8 cellular contexts compared by ENCODE assay signal in the genomic region with DNA sequence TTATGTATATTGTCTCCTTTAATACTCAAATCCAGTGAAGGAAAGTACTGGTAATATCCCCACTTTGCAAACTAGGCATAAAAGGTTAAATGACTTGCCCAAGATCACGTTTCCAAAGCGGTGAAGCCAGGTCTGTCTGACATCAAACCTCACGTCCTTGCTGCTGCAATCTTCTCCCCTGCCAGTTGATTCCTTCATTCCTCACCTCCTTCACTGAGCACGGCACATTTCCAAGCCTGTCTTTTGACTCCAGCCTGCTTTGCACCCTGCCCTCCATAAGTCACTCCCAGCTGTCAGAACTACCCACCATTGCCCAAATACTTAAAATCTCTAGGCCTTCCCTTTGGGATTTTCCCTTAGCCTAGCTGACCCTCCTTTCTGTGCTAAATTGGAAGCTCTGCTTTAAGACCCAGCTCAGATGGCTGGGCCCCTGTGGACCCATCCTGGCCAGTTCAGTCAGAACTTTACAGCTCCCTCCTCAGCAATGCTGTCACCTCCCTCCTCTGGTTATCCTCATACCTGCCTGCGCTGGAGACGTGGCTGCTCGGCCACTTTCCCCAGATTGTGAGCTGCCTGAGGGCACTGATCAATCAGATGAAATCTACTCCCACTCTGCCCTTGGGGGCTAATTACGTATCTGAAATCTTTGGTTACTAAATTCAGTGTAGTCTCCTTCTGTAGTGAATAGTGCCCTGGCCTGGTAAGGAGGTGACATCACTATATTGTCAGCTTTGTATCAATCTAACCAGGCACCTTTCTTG.
"Had no signal": no experiment of that assay in that cellular context is flagged by ENCODE, and none has a peak within 500 bp of the region (broad histone marks: within the 10 kb centered on the region; RNA-seq: fewer than 3 reads in every experiment).

No MANE protein-coding gene starts in this region.

- ATAC-seq: left lobe of liver; mucosa of descending colon; naive thymus-derived CD4-positive, alpha-beta T cell had no signal

- H3K4me3 Mint-ChIP-seq: activated CD4-positive, alpha-beta T cell treated with anti-CD3 and anti-CD28 coated beads, Interleukin-2, amount 10 ng/mL, durations not matched to agents 7 days and 5 days; activated T-helper 1 cell treated with anti-CD3 and anti-CD28 coated beads, Interleukin-12 subunit alpha, Interleukin-12 subunit beta, Interleukin-2, Interleukin-4 antibody, amounts not matched to agents 30 ng/mL and 10 ng/mL and 1 ng/mL, durations not matched to agents 14 hours and 24 hours and 36 hours; naive thymus-derived CD4-positive, alpha-beta T cell; T-helper 2 cell treated with Interferon-gamma antibody and Interleukin-4, amounts not matched to agents 5 μg/mL and 100 μg/mL, for 36 hours had no signal

- DNase-seq: activated CD4-positive, alpha-beta T cell treated with anti-CD3 and anti-CD28 coated beads, Interleukin-2, amount 10 ng/mL, durations not matched to agents 7 days and 5 days; activated naive CD4-positive, alpha-beta T cell treated with Interleukin-2 at 50 U/mL for 16 hours; mucosa of descending colon; naive thymus-derived CD4-positive, alpha-beta T cell; right cardiac atrium had no signal

- H3K27me3 Mint-ChIP-seq: activated CD4-positive, alpha-beta T cell treated with anti-CD3 and anti-CD28 coated beads, Interleukin-2, amount 10 ng/mL, durations not matched to agents 7 days and 5 days; naive thymus-derived CD4-positive, alpha-beta T cell had no signal

- H3K9me3 Mint-ChIP-seq: activated CD4-positive, alpha-beta T cell treated with anti-CD3 and anti-CD28 coated beads, Interleukin-2, amount 10 ng/mL, durations not matched to agents 7 days and 5 days; activated T-helper 1 cell treated with anti-CD3 and anti-CD28 coated beads, Interleukin-12 subunit alpha, Interleukin-12 subunit beta, Interleukin-2, Interleukin-4 antibody, amounts not matched to agents 30 ng/mL and 10 ng/mL and 1 ng/mL, durations not matched to agents 14 hours and 24 hours and 36 hours; naive thymus-derived CD4-positive, alpha-beta T cell; T-helper 2 cell treated with Interferon-gamma antibody and Interleukin-4, amounts not matched to agents 5 μg/mL and 100 μg/mL, for 36 hours had no signal

- H3K27ac Mint-ChIP-seq: activated CD4-positive, alpha-beta T cell treated with anti-CD3 and anti-CD28 coated beads, Interleukin-2, amount 10 ng/mL, durations not matched to agents 7 days and 5 days; activated T-helper 1 cell treated with anti-CD3 and anti-CD28 coated beads, Interleukin-12 subunit alpha, Interleukin-12 subunit beta, Interleukin-2, Interleukin-4 antibody, amounts not matched to agents 30 ng/mL and 10 ng/mL and 1 ng/mL, durations not matched to agents 14 hours and 24 hours and 36 hours; T-helper 2 cell treated with Interferon-gamma antibody and Interleukin-4, amounts not matched to agents 5 μg/mL and 100 μg/mL, for 36 hours had no signal
